In the genomic region with DNA sequence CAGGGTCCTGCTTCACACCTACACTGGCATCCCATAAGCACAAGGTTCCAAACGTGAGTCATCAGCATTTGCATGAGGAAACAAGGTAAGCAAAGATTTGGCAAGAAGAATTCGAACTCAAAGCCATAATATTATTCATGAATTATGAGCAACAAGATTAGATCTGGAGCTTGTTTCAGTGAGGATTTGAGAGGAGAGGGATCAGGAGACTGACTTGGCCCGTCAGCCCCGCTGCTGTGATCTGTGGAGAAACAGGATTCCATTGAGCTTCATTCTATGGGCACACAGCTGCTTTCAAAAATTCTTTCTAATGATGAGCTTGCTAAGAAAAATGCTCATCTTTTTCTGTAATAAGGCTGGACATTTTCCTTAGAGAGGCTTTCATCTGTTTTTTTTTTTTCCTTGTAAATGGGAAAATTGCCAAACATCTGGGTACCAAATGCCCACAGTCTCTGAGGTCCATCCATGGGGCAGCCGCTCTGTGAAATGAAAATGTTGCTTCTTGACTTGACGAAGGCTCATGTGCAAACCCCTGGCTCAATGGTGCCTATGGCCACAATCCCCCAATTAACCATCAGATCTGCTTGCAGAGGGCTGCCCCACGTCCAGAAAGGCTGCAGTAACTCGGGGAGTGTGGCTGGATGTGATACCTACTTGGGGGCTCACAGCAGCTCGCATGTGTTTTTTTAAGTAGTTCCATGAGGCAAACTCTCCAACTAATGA, we compare ENCODE assay signal across 27 cellular contexts.
"Had no signal": no experiment of that assay in that cellular context is flagged by ENCODE, and none has a peak within 500 bp of the region (broad histone marks: within the 10 kb centered on the region; RNA-seq: fewer than 3 reads in every experiment).

No MANE protein-coding gene starts in this region.

- H3K27me3 ChIP-seq: brain microvascular endothelial cell, foreskin keratinocyte, gastrocnemius medialis had no signal

- H3K9me3 ChIP-seq: gastrocnemius medialis, heart left ventricle had no signal

- H3K4me1 ChIP-seq: foreskin keratinocyte, gastrocnemius medialis, heart left ventricle had no signal

- H3K4me3 ChIP-seq: gastrocnemius medialis, heart left ventricle had no signal

- H3K36me3 ChIP-seq: brain microvascular endothelial cell, gastrocnemius medialis, heart left ventricle, WERI-Rb-1 had no signal

- DNase-seq: activated B cell treated with CpG ODN at 0.5 μM for 24 hours; activated CD4-positive, alpha-beta memory T cell treated with anti-CD3 and anti-CD28 coated beads for 36 hours; activated CD4-positive, alpha-beta T cell treated with anti-CD3 and anti-CD28 coated beads, Interleukin-2, amount 10 ng/mL, durations not matched to agents 24 days and 14 days; activated CD8-positive, alpha-beta memory T cell treated with anti-CD3 and anti-CD28 coated beads, Interleukin-2, amount 10 ng/mL, durations not matched to agents 7 days and 5 days; activated CD8-positive, alpha-beta memory T cell treated with anti-CD3 and anti-CD28 coated beads, Interleukin-2, amount 50 U/mL, for 4 hours; activated CD8-positive, alpha-beta T cell treated with anti-CD3 and anti-CD28 coated beads, Interleukin-2, amount 10 ng/mL, durations not matched to agents 7 days and 5 days; activated gamma-delta T cell; activated naive CD4-positive, alpha-beta T cell; activated naive CD4-positive, alpha-beta T cell treated with anti-CD3 and anti-CD28 coated beads, Interleukin-2, amount 10 ng/mL, durations not matched to agents 7 days and 5 days; activated T-cell treated with anti-CD3 and anti-CD28 coated beads, Interleukin-2, amount 50 U/mL, for 1 hour; activated T-cell treated with anti-CD3 and anti-CD28 coated beads, Interleukin-2, amount 50 U/mL, for 48 hours; amniotic stem cell; anterior cingulate cortex; brain microvascular endothelial cell; cortex of kidney; dermis blood vessel endothelial cell; effector CD8-positive, alpha-beta T cell; foreskin keratinocyte; gastrocnemius medialis; glutamatergic neuron; heart left ventricle; T-helper 1 cell; T-helper 17 cell; T1000; WERI-Rb-1 had no signal

- H3K27ac ChIP-seq: brain microvascular endothelial cell, foreskin keratinocyte, gastrocnemius medialis, heart left ventricle, WERI-Rb-1 had no signal

- ATAC-seq: activated CD4-positive, CD25-positive, alpha-beta regulatory T cell treated with anti-CD3 and anti-CD28 coated beads, Interleukin-2, amount 50 U/mL, for 24 hours; activated CD8-positive, alpha-beta memory T cell treated with anti-CD3 and anti-CD28 coated beads, Interleukin-2, amount 10 ng/mL, durations not matched to agents 7 days and 5 days; activated CD8-positive, alpha-beta T cell treated with anti-CD3 and anti-CD28 coated beads, Interleukin-2, amount 10 ng/mL, durations not matched to agents 7 days and 5 days; esophagus mucosa; foreskin keratinocyte; gastrocnemius medialis; heart left ventricle; T-helper 17 cell had no signal
